ENCODE assay signal across 29 cellular contexts in the genomic region with DNA sequence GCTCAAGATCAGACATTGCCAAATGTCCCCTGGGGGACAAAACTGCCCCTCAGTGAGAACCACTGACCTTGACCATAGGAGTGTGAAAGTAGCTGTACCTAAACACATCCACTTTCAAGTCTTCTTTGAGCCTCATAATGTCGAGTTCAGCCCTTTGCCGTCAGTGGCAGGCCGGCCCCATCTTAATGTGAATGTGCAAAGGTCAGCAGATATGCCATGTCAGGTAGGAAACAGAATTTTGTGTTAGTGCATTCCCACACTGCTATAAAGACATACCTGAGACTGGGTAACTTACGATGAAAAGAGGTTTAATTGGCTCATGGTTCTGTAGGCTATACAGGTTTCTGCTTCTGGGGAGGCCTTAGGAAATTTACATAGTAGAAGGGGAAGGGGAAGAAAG.
"Had no signal": no experiment of that assay in that cellular context is flagged by ENCODE, and none has a peak within 500 bp of the region (broad histone marks: within the 10 kb centered on the region; RNA-seq: fewer than 3 reads in every experiment).

No MANE protein-coding gene starts in this region.

- H3K27me3 ChIP-seq: colonic mucosa, foreskin keratinocyte, gastrocnemius medialis, hepatocyte had no signal

- H3K4me1 ChIP-seq: colonic mucosa, esophagus muscularis mucosa, esophagus squamous epithelium, foreskin keratinocyte, gastrocnemius medialis, gastroesophageal sphincter, heart left ventricle, heart right ventricle had no signal

- H3K27ac ChIP-seq: colonic mucosa, coronary artery, dorsolateral prefrontal cortex, epithelial cell of prostate, esophagus muscularis mucosa, esophagus squamous epithelium, foreskin keratinocyte, gastrocnemius medialis, gastroesophageal sphincter, heart left ventricle, heart right ventricle, hepatocyte had no signal

- H3K36me3 ChIP-seq: colonic mucosa, esophagus muscularis mucosa, esophagus squamous epithelium, gastrocnemius medialis, gastroesophageal sphincter, heart left ventricle, heart right ventricle had no signal

- H3K27ac Mint-ChIP-seq: dendritic cell treated with granulocyte-macrophage colony-stimulating factor and Interleukin-4, amounts not matched to agents 40 ng/mL and 50 ng/mL, for 4 days; effector memory CD8-positive, alpha-beta T cell had no signal

- DNase-seq: colonic mucosa; cortex of kidney; dermis blood vessel endothelial cell; dorsolateral prefrontal cortex; effector CD4-positive, alpha-beta T cell; effector CD8-positive, alpha-beta T cell; effector memory CD4-positive, alpha-beta T cell; effector memory CD8-positive, alpha-beta T cell; erythroblast; esophagus squamous epithelium; foreskin fibroblast; foreskin keratinocyte; foreskin melanocyte; gastrocnemius medialis; glutamatergic neuron; head of caudate nucleus; heart left ventricle; heart right ventricle had no signal

- H3K9me3 ChIP-seq: colonic mucosa, esophagus muscularis mucosa, esophagus squamous epithelium, gastrocnemius medialis, gastroesophageal sphincter, heart left ventricle, heart right ventricle had no signal

- H3K4me3 Mint-ChIP-seq: dendritic cell treated with granulocyte-macrophage colony-stimulating factor and Interleukin-4, amounts not matched to agents 40 ng/mL and 50 ng/mL, for 4 days; effector memory CD8-positive, alpha-beta T cell had no signal

- H3K4me3 ChIP-seq: colonic mucosa, coronary artery, dorsolateral prefrontal cortex, esophagus muscularis mucosa, esophagus squamous epithelium, gastrocnemius medialis, gastroesophageal sphincter, heart left ventricle, heart right ventricle, hepatocyte had no signal

- H3K9me3 Mint-ChIP-seq: dendritic cell treated with granulocyte-macrophage colony-stimulating factor and Interleukin-4, amounts not matched to agents 40 ng/mL and 50 ng/mL, for 4 days had no signal

- H2AFZ ChIP-seq: hepatocyte had no signal

- H3K27me3 Mint-ChIP-seq: dendritic cell treated with granulocyte-macrophage colony-stimulating factor and Interleukin-4, amounts not matched to agents 40 ng/mL and 50 ng/mL, for 4 days had no signal

- H3K4me2 ChIP-seq: hepatocyte had no signal

- FAIRE-seq: colon, endometrium, endothelial cell of umbilical vein, frontal cortex had no signal

- ATAC-seq: effector memory CD8-positive, alpha-beta T cell; esophagus mucosa; foreskin keratinocyte; gastrocnemius medialis; gastroesophageal sphincter; heart left ventricle; heart right ventricle had no signal

- H3K79me2 ChIP-seq: hepatocyte had no signal
